ENCODE assay signal across 1 cellular context in genomic region chr2:54546925-54547324, GRCh38.
TF ChIP-seq lines count a peak whose summit lies in the region.

No MANE protein-coding gene starts in this region.

TF ChIP-seq in WTC11, 78 proteins besides CTCF, POLR2A, EP300 and RAD21 (continued from another document):
- TF ChIP-seq, protein P1, sequence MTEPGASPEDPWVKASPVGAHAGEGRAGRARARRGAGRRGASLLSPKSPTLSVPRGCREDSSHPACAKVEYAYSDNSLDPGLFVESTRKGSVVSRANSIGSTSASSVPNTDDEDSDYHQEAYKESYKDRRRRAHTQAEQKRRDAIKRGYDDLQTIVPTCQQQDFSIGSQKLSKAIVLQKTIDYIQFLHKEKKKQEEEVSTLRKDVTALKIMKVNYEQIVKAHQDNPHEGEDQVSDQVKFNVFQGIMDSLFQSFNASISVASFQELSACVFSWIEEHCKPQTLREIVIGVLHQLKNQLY (CRISPR knock-in tag; IDR thresholded peaks at IDR 0.05) = no peak
- TF ChIP-seq NR2C2 (CRISPR knock-in tag; IDR thresholded peaks at IDR 0.05) (no peak), ZBTB43 (CRISPR knock-in tag; IDR thresholded peaks at IDR 0.05) (no peak), USF1 (CRISPR knock-in tag; IDR thresholded peaks at IDR 0.05) (no peak), CREM (CRISPR knock-in tag; IDR thresholded peaks at IDR 0.05) (no peak), ATF1 (CRISPR knock-in tag; IDR thresholded peaks at IDR 0.05) (no peak), TEAD4 (CRISPR knock-in tag; IDR thresholded peaks at IDR 0.05) (no peak), JUN (CRISPR knock-in tag; IDR thresholded peaks at IDR 0.05) (no peak), GTF2I (CRISPR knock-in tag; conservative IDR thresholded peaks at IDR 0.05) (no peak), NR3C1 (CRISPR knock-in tag; conservative IDR thresholded peaks at IDR 0.05; ENCODE audit: low read depth) (no peak)
- TF ChIP-seq, protein P2, sequence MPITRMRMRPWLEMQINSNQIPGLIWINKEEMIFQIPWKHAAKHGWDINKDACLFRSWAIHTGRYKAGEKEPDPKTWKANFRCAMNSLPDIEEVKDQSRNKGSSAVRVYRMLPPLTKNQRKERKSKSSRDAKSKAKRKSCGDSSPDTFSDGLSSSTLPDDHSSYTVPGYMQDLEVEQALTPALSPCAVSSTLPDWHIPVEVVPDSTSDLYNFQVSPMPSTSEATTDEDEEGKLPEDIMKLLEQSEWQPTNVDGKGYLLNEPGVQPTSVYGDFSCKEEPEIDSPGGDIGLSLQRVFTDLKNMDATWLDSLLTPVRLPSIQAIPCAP (CRISPR knock-in tag; IDR thresholded peaks at IDR 0.05) = no peak
